8 cellular contexts compared by ENCODE assay signal in the genomic region with DNA sequence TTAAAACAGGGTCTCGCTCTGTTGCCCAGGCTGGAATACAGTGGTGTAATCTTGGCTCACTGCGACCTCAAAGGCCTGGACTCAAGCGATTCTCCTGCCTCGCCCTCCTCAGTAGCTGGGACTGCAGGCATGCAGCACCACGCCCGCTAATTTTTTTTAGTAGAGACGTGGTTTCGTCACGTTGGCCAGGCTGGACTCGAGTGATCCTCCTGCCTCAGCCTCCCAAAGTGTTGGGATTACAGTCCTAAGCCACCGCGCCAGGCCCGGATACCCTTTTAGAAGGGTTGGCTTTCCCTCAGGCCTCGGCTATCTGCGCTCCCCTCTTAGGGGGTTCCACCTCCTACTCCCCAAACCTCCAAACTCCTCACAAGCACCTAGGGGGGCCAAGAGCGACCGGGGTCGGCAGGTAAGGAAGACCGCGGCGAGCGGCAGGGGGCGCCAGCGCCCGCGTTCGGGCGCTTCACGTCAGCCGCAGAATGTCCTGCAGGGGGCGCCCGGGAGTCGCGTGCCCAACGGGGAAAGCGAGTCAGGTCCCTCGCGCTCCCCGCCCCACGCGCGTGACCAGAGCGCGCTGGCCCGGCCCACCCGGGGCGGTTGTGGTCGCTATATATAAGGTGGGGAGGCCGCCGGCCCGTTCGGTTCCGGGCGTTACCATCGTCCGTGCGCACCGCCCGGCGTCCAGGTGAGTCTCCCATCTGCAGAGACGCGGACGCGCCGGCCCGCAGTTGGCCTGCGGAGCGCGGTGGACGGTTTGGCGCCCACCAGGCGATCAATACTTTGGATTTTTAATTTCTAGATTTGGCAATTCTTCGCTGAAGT. TPM values are rescaled to one million over a fixed set of nuclear protein-coding genes. Genes with fewer than 3 reads are reported as not detected.
DNase-seq lines count a peak whose midpoint lies in the region; ATAC-seq, FAIRE-seq and TF ChIP-seq lines count a peak whose summit lies in the region.

No MANE protein-coding gene starts in this region.

- H3K4me3 Mint-ChIP-seq in endothelial cell (ENCODE audit: unreplicated experiment) = no peak overlapping the region

- no peak overlapping the region for H3K27ac Mint-ChIP-seq in endothelial cell (ENCODE audit: unreplicated experiment)

- H3K9me3 Mint-ChIP-seq in endothelial cell (ENCODE audit: unreplicated experiment) = no peaks in the 10 kb centered on the region

- no peaks in the 10 kb centered on the region for H3K4me1 Mint-ChIP-seq in endothelial cell (ENCODE audit: unreplicated experiment)

- peak; percentile 61 for ATAC-seq in GM21825 (IDR thresholded peaks at IDR 0.05; ENCODE audit: unreplicated experiment)
- no peak for ATAC-seq in HG03097 (IDR thresholded peaks at IDR 0.05; ENCODE audit: low FRiP score, unreplicated experiment)

- TF ChIP-seq CTCF in D721Med (IDR thresholded peaks at IDR 0.05; ENCODE audit: insufficient read depth, missing control alignments) (peak; percentile 89), endothelial cell (IDR thresholded peaks at IDR 0.05; ENCODE audit: unreplicated experiment) (peak; percentile 100)

- H3K27me3 Mint-ChIP-seq in endothelial cell (ENCODE audit: unreplicated experiment) = peaks cover 5% of the 10 kb centered on the region

- DNase-seq in D721Med (ENCODE audit: insufficient read length, low spot score) (peak; percentile 49), NCI-H2171 treated with DMSO at 0.1 percent for 48 hours (lab: John Stamatoyannopoulos, UW) (peak; percentile 22), endothelial cell (ENCODE audit: low spot score) (peak; percentile 85), midbrain (lab: John Stamatoyannopoulos, UW) (peak; percentile 65)
- DNase-seq in activated CD8-positive, alpha-beta memory T cell treated with anti-CD3 and anti-CD28 coated beads for 48 hours (ENCODE audit: low read depth in 2 of 3, low spot score in 2 of 3) = peak; percentile 54 to 97 (median 88)
- peak; percentile 81 for DNase-seq in stimulated activated CD8-positive, alpha-beta memory T cell treated with anti-CD3 and anti-CD28 coated beads, Interleukin-4, amount 100 ng/mL, for 24 hours (ENCODE audit: low read depth)

- no peak for FAIRE-seq in D721Med (lab: Jason Lieb, UNC)

- H3K36me3 Mint-ChIP-seq in endothelial cell (ENCODE audit: low read depth, unreplicated experiment) = no peaks in the 10 kb centered on the region

RNA-seq across cellular contexts. Expression of a gene that starts 51.8 kb away (rescaled TPM):
- total RNA-seq in endothelial cell (ENCODE audit: unreplicated experiment) = 3.5 TPM

Comparison
In these comparisons a context has a peak if more than half of its experiments do, and no peak if none do; other contexts are left out.
1. DNase-seq: peak in every context shown above with its lines; median percentile 88 in activated CD8-positive, alpha-beta memory T cell treated with anti-CD3 and anti-CD28 coated beads for 48 hours; 85 in endothelial cell; 81 in stimulated activated CD8-positive, alpha-beta memory T cell treated with anti-CD3 and anti-CD28 coated beads, Interleukin-4, amount 100 ng/mL, for 24 hours; 65 in midbrain; 49 in D721Med; 22 in NCI-H2171 treated with DMSO at 0.1 percent for 48 hours.